In genomic region chr12:46831335-46832083, GRCh38 we compare ENCODE assay signal across 9 cellular contexts. TPM values are rescaled to one million over a fixed set of nuclear protein-coding genes. Genes with fewer than 3 reads are reported as not detected.
DNase-seq lines count a peak whose midpoint lies in the region; ATAC-seq and TF ChIP-seq lines count a peak whose summit lies in the region.
"Had no signal": no experiment of that assay in that cellular context is flagged by ENCODE, and none has a peak within 500 bp of the region (broad histone marks: within the 10 kb centered on the region; RNA-seq: fewer than 3 reads in every experiment).

No MANE protein-coding gene starts in this region.

- DNase-seq in EL: peak; percentile 20
- peak; percentile 40 for DNase-seq in activated naive CD8-positive, alpha-beta T cell treated with anti-CD3 and anti-CD28 coated beads, Interleukin-2, amount 10 ng/mL, durations not matched to agents 7 days and 5 days
- DNase-seq in right atrium auricular region (ENCODE audit: low spot score): no peak
- peak; percentile 80 for DNase-seq in retina
- DNase-seq in cerebellar cortex (ENCODE audit: low spot score): no peak
- DNase-seq in dedifferentiated amniotic fluid mesenchymal stem cell (ENCODE audit: extremely low spot score): no peak
- DNase-seq: NCI-H1417 treated with DMSO at 0.1 percent for 48 hours had no signal

- no peaks in the 10 kb centered on the region for H3K9me3 ChIP-seq in right atrium auricular region

- no peak for TF ChIP-seq CTCF in right atrium auricular region (IDR thresholded peaks at IDR 0.05)

- H3K4me1 Mint-ChIP-seq in activated naive CD8-positive, alpha-beta T cell treated with anti-CD3 and anti-CD28 coated beads, Interleukin-2, amount 10 ng/mL, durations not matched to agents 7 days and 5 days: peaks cover 9% of the 10 kb centered on the region

- H3K36me3 Mint-ChIP-seq in activated naive CD8-positive, alpha-beta T cell treated with anti-CD3 and anti-CD28 coated beads, Interleukin-2, amount 10 ng/mL, durations not matched to agents 7 days and 5 days: no peaks in the 10 kb centered on the region

- peaks cover 0 to 14% of the 10 kb centered on the region in 2 donors for H3K4me1 ChIP-seq in right atrium auricular region

- H3K4me3 ChIP-seq in right atrium auricular region: peak overlapping the region; percentile 44 to 52

- H3K27ac ChIP-seq in right atrium auricular region: peak overlapping the region; percentile 61 to 79

- H3K27me3 Mint-ChIP-seq in activated naive CD8-positive, alpha-beta T cell treated with anti-CD3 and anti-CD28 coated beads, Interleukin-2, amount 10 ng/mL, durations not matched to agents 7 days and 5 days: peaks cover 80% of the 10 kb centered on the region

- no peaks in the 10 kb centered on the region for H3K27me3 ChIP-seq in right atrium auricular region

- H3K9me3 Mint-ChIP-seq in activated naive CD8-positive, alpha-beta T cell treated with anti-CD3 and anti-CD28 coated beads, Interleukin-2, amount 10 ng/mL, durations not matched to agents 7 days and 5 days: peaks cover 2% of the 10 kb centered on the region

- peak overlapping the region; percentile 53 for H3K4me3 Mint-ChIP-seq in activated naive CD8-positive, alpha-beta T cell treated with anti-CD3 and anti-CD28 coated beads, Interleukin-2, amount 10 ng/mL, durations not matched to agents 7 days and 5 days

- ATAC-seq in activated naive CD8-positive, alpha-beta T cell treated with anti-CD3 and anti-CD28 coated beads, Interleukin-2, amount 10 ng/mL, durations not matched to agents 7 days and 5 days (ENCODE audit: low read depth): no peak
- no peak for ATAC-seq in activated CD4-positive, CD25-positive, alpha-beta regulatory T cell treated with anti-CD3 and anti-CD28 coated beads, Interleukin-2, amount 50 U/mL, for 24 hours
- no peak for ATAC-seq in HG03378 (IDR thresholded peaks at IDR 0.05; ENCODE audit: unreplicated experiment)

- peak overlapping the region; percentile 17 for H3K27ac Mint-ChIP-seq in activated naive CD8-positive, alpha-beta T cell treated with anti-CD3 and anti-CD28 coated beads, Interleukin-2, amount 10 ng/mL, durations not matched to agents 7 days and 5 days

- H3K36me3 ChIP-seq in right atrium auricular region: no peaks in the 10 kb centered on the region

- POLR2A ChIA-PET in activated naive CD8-positive, alpha-beta T cell treated with anti-CD3 and anti-CD28 coated beads, Interleukin-2, amount 10 ng/mL, durations not matched to agents 7 days and 5 days (lab: Charles Lee): no interaction called here

RNA-seq across cellular contexts. Expression of gene SLC38A4, which starts 5.7 kb away (rescaled TPM):
- total RNA-seq in activated naive CD8-positive, alpha-beta T cell treated with anti-CD3 and anti-CD28 coated beads, Interleukin-2, amount 10 ng/mL, durations not matched to agents 7 days and 5 days: not detected
- 1 to 10 TPM in 1 of 2 donors, under 1 TPM in 1; 0.28 to 2.0 TPM for total RNA-seq in right atrium auricular region

Comparison
In these comparisons a context has a peak if more than half of its experiments do, and no peak if none do; other contexts are left out.
1. DNase-seq: peak in EL (single experiment), activated naive CD8-positive, alpha-beta T cell treated with anti-CD3 and anti-CD28 coated beads, Interleukin-2, amount 10 ng/mL, durations not matched to agents 7 days and 5 days (single experiment) and retina (single experiment); none in right atrium auricular region (single experiment), cerebellar cortex (single experiment) and dedifferentiated amniotic fluid mesenchymal stem cell (single experiment).